In genomic region chr17:34249497-34249877, GRCh38 we compare ENCODE assay signal across 2 cellular contexts.
TF ChIP-seq lines count a peak whose summit lies in the region.

No MANE protein-coding gene starts in this region.

TF ChIP-seq in SK-N-SH, 30 proteins besides CTCF, POLR2A, EP300 and RAD21 (continued from another document):
- TF ChIP-seq REST (IDR thresholded peaks at IDR 0.05; ENCODE audit: low read depth, low read length): no peak
- TF ChIP-seq MXI1 (IDR thresholded peaks at IDR 0.05; ENCODE audit: low read depth, low read length): no peak
- no peak for TF ChIP-seq RFX5 (IDR thresholded peaks at IDR 0.05; ENCODE audit: low read length)
- no peak for TF ChIP-seq MAX (IDR thresholded peaks at IDR 0.05; ENCODE audit: low read depth)
- no peak for TF ChIP-seq CHD2 (IDR thresholded peaks at IDR 0.05; ENCODE audit: low read length, partially characterized antibody)
- no peak for TF ChIP-seq ZBTB33 (IDR thresholded peaks at IDR 0.05; ENCODE audit: borderline replicate concordance, low read depth)
- TF ChIP-seq NFIC (IDR thresholded peaks at IDR 0.05; ENCODE audit: borderline replicate concordance): no peak
- no peak for TF ChIP-seq RCOR1 (IDR thresholded peaks at IDR 0.05; ENCODE audit: low read length)
- no peak for TF ChIP-seq EZH2phosphoT487 (IDR thresholded peaks at IDR 0.05; ENCODE audit: borderline replicate concordance, low read depth)
- TF ChIP-seq USF1 (IDR thresholded peaks at IDR 0.05; ENCODE audit: borderline replicate concordance, low read depth): no peak
TF ChIP-seq in SK-N-SH: peak in this region for 0.

TF ChIP-seq in SK-N-SH treated with all-trans-retinoic acid at 6 μM for 48 hours, 23 proteins besides CTCF, POLR2A, EP300 and RAD21 (continued from another document):
- no peak for TF ChIP-seq PATZ1 (CRISPR knock-in tag; IDR thresholded peaks at IDR 0.05; ENCODE audit: borderline replicate concordance)
- TF ChIP-seq ZFP3 (CRISPR knock-in tag; IDR thresholded peaks at IDR 0.05): no peak
- TF ChIP-seq ZNF565 (CRISPR knock-in tag; conservative IDR thresholded peaks at IDR 0.05; ENCODE audit: low read depth): no peak
- TF ChIP-seq ISL1 (CRISPR knock-in tag; IDR thresholded peaks at IDR 0.05): no peak
- no peak for TF ChIP-seq POU6F1 (CRISPR knock-in tag; IDR thresholded peaks at IDR 0.05; ENCODE audit: borderline replicate concordance, low read depth)
- TF ChIP-seq RARB (CRISPR knock-in tag; IDR thresholded peaks at IDR 0.05): no peak
